ENCODE assay signal across 31 cellular contexts in the genomic region with DNA sequence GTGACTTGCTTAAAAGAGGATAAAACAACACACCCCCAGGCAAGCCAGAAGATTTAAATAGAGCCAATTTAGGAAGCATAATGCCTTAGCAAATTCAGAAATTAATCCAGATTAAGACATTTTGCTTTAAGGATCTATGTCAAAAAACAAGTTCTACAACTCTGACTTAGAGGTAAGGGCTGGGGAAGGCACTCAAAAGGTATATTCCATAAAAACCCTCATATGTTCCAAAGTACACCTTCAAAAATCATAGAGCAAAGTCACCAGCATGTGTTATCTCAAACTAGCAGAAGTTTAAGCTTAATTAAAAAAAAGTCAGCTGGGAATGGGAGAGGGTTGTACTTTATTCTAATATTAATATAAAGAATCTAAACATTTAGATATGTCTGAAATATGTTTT.
"Had no signal": no experiment of that assay in that cellular context is flagged by ENCODE, and none has a peak within 500 bp of the region (broad histone marks: within the 10 kb centered on the region; RNA-seq: fewer than 3 reads in every experiment).

No MANE protein-coding gene starts in this region.

- H3K27ac ChIP-seq: ascending aorta, breast epithelium, cardiac muscle cell, colonic mucosa, foreskin keratinocyte, gastrocnemius medialis, heart left ventricle had no signal

- H3K27me3 ChIP-seq: ascending aorta, cardiac muscle cell, colonic mucosa, foreskin keratinocyte, gastrocnemius medialis, heart left ventricle had no signal

- H3K9me3 ChIP-seq: ascending aorta, breast epithelium, colonic mucosa, gastrocnemius medialis, heart left ventricle had no signal

- H3K36me3 ChIP-seq: ascending aorta, breast epithelium, cardiac muscle cell, colonic mucosa, gastrocnemius medialis, heart left ventricle had no signal

- H3K4me1 ChIP-seq: ascending aorta, breast epithelium, colonic mucosa, foreskin keratinocyte, gastrocnemius medialis, heart left ventricle had no signal

- ATAC-seq: activated CD4-positive, alpha-beta T cell treated with anti-CD3 and anti-CD28 coated beads for 36 hours; activated CD8-positive, alpha-beta memory T cell treated with anti-CD3 and anti-CD28 coated beads, Interleukin-2, amount 10 ng/mL, durations not matched to agents 7 days and 5 days; activated CD8-positive, alpha-beta T cell treated with anti-CD3 and anti-CD28 coated beads, Interleukin-2, amount 10 ng/mL, durations not matched to agents 7 days and 5 days; activated naive CD4-positive, alpha-beta T cell treated with anti-CD3 and anti-CD28 coated beads, Interleukin-2, amount 50 U/mL, for 72 hours; activated T-cell treated with anti-CD3 and anti-CD28 coated beads, Interleukin-2, amount 50 U/mL, for 72 hours; esophagus mucosa; foreskin keratinocyte; gastrocnemius medialis; heart left ventricle; T-helper 17 cell had no signal

- DNase-seq: activated CD4-positive, alpha-beta memory T cell treated with anti-CD3 and anti-CD28 coated beads for 36 hours; activated CD4-positive, alpha-beta T cell treated with anti-CD3 and anti-CD28 coated beads for 36 hours; activated CD4-positive, alpha-beta T cell treated with anti-CD3 and anti-CD28 coated beads, Interleukin-2, amount 10 ng/mL, durations not matched to agents 24 days and 14 days; activated CD4-positive, CD25-positive, alpha-beta regulatory T cell; activated CD4-positive, CD25-positive, alpha-beta regulatory T cell treated with anti-CD3 and anti-CD28 coated beads, Interleukin-2, amount 50 U/mL, for 72 hours; activated CD8-positive, alpha-beta memory T cell treated with anti-CD3 and anti-CD28 coated beads, Interleukin-2, amount 10 ng/mL, durations not matched to agents 7 days and 5 days; activated CD8-positive, alpha-beta memory T cell treated with anti-CD3 and anti-CD28 coated beads, Interleukin-2, amount 50 U/mL, for 4 hours; activated CD8-positive, alpha-beta T cell treated with anti-CD3 and anti-CD28 coated beads, Interleukin-2, amount 10 ng/mL, durations not matched to agents 7 days and 5 days; activated gamma-delta T cell; activated naive CD4-positive, alpha-beta T cell; activated naive CD4-positive, alpha-beta T cell treated with anti-CD3 and anti-CD28 coated beads, Interleukin-2, amount 10 ng/mL, durations not matched to agents 7 days and 5 days; activated naive CD8-positive, alpha-beta T cell treated with anti-CD3 and anti-CD28 coated beads, Interleukin-2, amount 10 ng/mL, durations not matched to agents 7 days and 5 days; activated T-cell treated with anti-CD3 and anti-CD28 coated beads, Interleukin-2, amount 50 U/mL, for 24 hours; activated T-cell treated with anti-CD3 and anti-CD28 coated beads, Interleukin-2, amount 50 U/mL, for 72 hours; central memory CD4-positive, alpha-beta T cell; cerebellar nuclear complex; colonic mucosa; effector memory CD4-positive, alpha-beta T cell; endodermal cell; foreskin keratinocyte; gastrocnemius medialis; glutamatergic neuron; heart left ventricle; T-helper 1 cell; T-helper 17 cell; T1000 had no signal

- H3K4me3 ChIP-seq: ascending aorta, breast epithelium, cardiac muscle cell, colonic mucosa, gastrocnemius medialis, heart left ventricle had no signal
